1 cellular context compared by ENCODE assay signal in genomic region chr19:703329-703650, GRCh38.
TF ChIP-seq lines count a peak whose summit lies in the region.

No MANE protein-coding gene starts in this region.

TF ChIP-seq in A549, 52 proteins besides CTCF, POLR2A, EP300 and RAD21:
- TF ChIP-seq ZFP36 (IDR thresholded peaks at IDR 0.05; ENCODE audit: borderline replicate concordance, partially characterized antibody) = peak; percentile 40
- no peak for TF ChIP-seq PHF8 (IDR thresholded peaks at IDR 0.05; ENCODE audit: borderline replicate concordance, low read depth)
- TF ChIP-seq TP53 (CRISPR knock-in tag; IDR thresholded peaks at IDR 0.05) = no peak
- TF ChIP-seq RNF2 (IDR thresholded peaks at IDR 0.05; ENCODE audit: borderline replicate concordance, low read depth) = no peak
